Comparison of ENCODE assay signal across 1 cellular context in genomic region chr4:143381171-143382118, GRCh38.
TF ChIP-seq lines count a peak whose summit lies in the region.

No MANE protein-coding gene starts in this region.

TF ChIP-seq in GM12878, 131 proteins besides CTCF, POLR2A, EP300 and RAD21 (continued from another document):
- TF ChIP-seq ZBTB4 (CRISPR knock-in tag; IDR thresholded peaks at IDR 0.05) (no peak), NKRF (conservative IDR thresholded peaks at IDR 0.05) (no peak), ZNF592 (IDR thresholded peaks at IDR 0.05) (no peak), FOXK2 (IDR thresholded peaks at IDR 0.05) (no peak), FOS (IDR thresholded peaks at IDR 0.05; ENCODE audit: borderline replicate concordance, extremely low read depth, insufficient read length) (no peak), KLF5 (IDR thresholded peaks at IDR 0.05; ENCODE audit: partially characterized antibody) (no peak), NRF1 (conservative IDR thresholded peaks at IDR 0.05; ENCODE audit: low read depth, low read length) (no peak), MTA3 (IDR thresholded peaks at IDR 0.05; ENCODE audit: borderline replicate concordance, low read length) (no peak), RUNX3 (IDR thresholded peaks at IDR 0.05; ENCODE audit: low read length) (peak; percentile 32), ZNF687 (IDR thresholded peaks at IDR 0.05) (peak; percentile 75), SMAD5 (IDR thresholded peaks at IDR 0.05; ENCODE audit: low read depth) (no peak), BHLHE40 (IDR thresholded peaks at IDR 0.05; ENCODE audit: borderline replicate concordance in 1 of 2, low read depth in 2 of 2, low read length in 1 of 2) (no peak), MLLT1 (IDR thresholded peaks at IDR 0.05) (peak; percentile 55; the same call in 1 of the 2 replicates), NBN (IDR thresholded peaks at IDR 0.05) (no peak)
